In the genomic region with DNA sequence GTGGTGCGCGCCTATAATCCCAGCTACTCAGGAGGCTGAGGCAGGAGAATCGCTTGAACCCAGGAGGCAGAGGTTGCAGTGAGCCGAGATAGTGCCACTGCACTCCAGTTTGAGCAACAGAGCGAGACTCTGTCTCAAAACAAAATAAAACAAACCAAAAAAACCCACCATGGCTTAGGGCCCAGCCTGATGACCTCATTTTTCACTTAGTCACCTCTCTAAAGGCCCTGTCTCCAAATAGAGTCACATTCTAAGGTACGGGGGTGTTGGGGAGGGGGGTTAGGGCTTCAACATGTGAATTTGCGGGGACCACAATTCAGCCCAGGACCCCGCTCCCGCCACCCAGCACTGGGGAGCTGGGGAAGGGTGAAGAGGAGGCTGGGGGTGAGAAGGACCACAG, we compare ENCODE assay signal across 27 cellular contexts. TPM values are rescaled to one million over a fixed set of nuclear protein-coding genes. Genes with fewer than 3 reads are reported as not detected.
DNase-seq lines count a peak whose midpoint lies in the region; ATAC-seq and TF ChIP-seq lines count a peak whose summit lies in the region.
"Had no signal": no experiment of that assay in that cellular context is flagged by ENCODE, and none has a peak within 500 bp of the region (broad histone marks: within the 10 kb centered on the region; RNA-seq: fewer than 3 reads in every experiment).

No MANE protein-coding gene starts in this region.

- no peak for TF ChIP-seq CTCF in omental fat pad (IDR thresholded peaks at IDR 0.05)

- DNase-seq in AG08395 (ENCODE audit: low spot score): peak; percentile 30
- peak; percentile 26 for DNase-seq in HT1080 (ENCODE audit: low read depth)
- DNase-seq in astrocyte of the hippocampus (ENCODE audit: low read depth, low spot score): peak; percentile 66
- DNase-seq in glomerular visceral epithelial cell (ENCODE audit: extremely low spot score): peak; percentile 17
- DNase-seq in HPDE6-E6E7 (ENCODE audit: extremely low spot score): no peak
- DNase-seq in omental fat pad (ENCODE audit: low spot score): no peak
- DNase-seq in T-helper 1 cell: no peak
- DNase-seq: activated CD4-positive, alpha-beta T cell treated with anti-CD3 and anti-CD28 coated beads for 48 hours; activated naive CD4-positive, alpha-beta T cell treated with anti-CD3 and anti-CD28 coated beads, Interleukin-2, amount 10 ng/mL, durations not matched to agents 7 days and 5 days; cerebellar nuclear complex; DND-41; Karpas-422; kidney glomerular epithelial cell; mammary epithelial cell; NCI-H1048; NCI-H2029 treated with DMSO at 0.1 percent for 48 hours; NCI-H510A; NK-92 treated with Interleukin-12 subunit alpha and Interleukin-12 subunit beta, amount 100 ng/mL, for 24 hours; SJCRH30; stomach; trophoblast cell had no signal

- ATAC-seq in GM18858 (IDR thresholded peaks at IDR 0.05; ENCODE audit: unreplicated experiment) (no peak), omental fat pad (ENCODE audit: low FRiP score) (no peak)

RNA-seq across cellular contexts. Expression of a gene that starts 1.4 kb away (rescaled TPM):
- total RNA-seq in HT1080 (2014; rRNA removed; shearing (Covaris generic)): not detected in 2 replicates
- polyA plus RNA-seq in HT1080 (2015; cell fraction: cytosol; rRNA removed): not detected in 2 replicates
- polyA plus RNA-seq in HT1080 (2015; cell fraction: nucleus; rRNA removed): not detected in 2 replicates
- not detected for total RNA-seq in omental fat pad
- total RNA-seq: aorta; epithelial cell of proximal tubule; HT-29; mammary epithelial cell; renal cortical epithelial cell; SJCRH30; stomach; T-helper 1 cell treated with Interleukin-12 subunit alpha and Interleukin-12 subunit beta and Interleukin-4 antibody, amounts not matched to agents 30 ng/mL and 1 ng/mL, for 36 hours had no signal
- polyA plus RNA-seq: aorta, mammary epithelial cell, stomach had no signal

Comparison
In these comparisons a context has a peak if more than half of its experiments do, and no peak if none do; other contexts are left out.
1. DNase-seq: peak in AG08395 (single experiment), HT1080 (single experiment), astrocyte of the hippocampus (single experiment) and glomerular visceral epithelial cell (single experiment); none in HPDE6-E6E7 (single experiment), omental fat pad (single experiment) and T-helper 1 cell (0 of 5).